In genomic region chr3:147218976-147219375, GRCh38 we compare ENCODE assay signal across 15 cellular contexts.
"Had no signal": no experiment of that assay in that cellular context is flagged by ENCODE, and none has a peak within 500 bp of the region (broad histone marks: within the 10 kb centered on the region; RNA-seq: fewer than 3 reads in every experiment).

No MANE protein-coding gene starts in this region.

- H3K36me3 Mint-ChIP-seq: activated CD8-positive, alpha-beta memory T cell treated with anti-CD3 and anti-CD28 coated beads, Interleukin-2, amount 10 ng/mL, durations not matched to agents 7 days and 5 days; activated naive CD8-positive, alpha-beta T cell treated with anti-CD3 and anti-CD28 coated beads for 36 hours; naive thymus-derived CD8-positive, alpha-beta T cell had no signal

- ATAC-seq: activated CD4-positive, CD25-positive, alpha-beta regulatory T cell treated with anti-CD3 and anti-CD28 coated beads, Interleukin-2, amount 50 U/mL, for 24 hours; activated CD8-positive, alpha-beta memory T cell treated with anti-CD3 and anti-CD28 coated beads, Interleukin-2, amount 10 ng/mL, durations not matched to agents 7 days and 5 days; esophagus mucosa; left cardiac atrium; naive thymus-derived CD8-positive, alpha-beta T cell; T-helper 17 cell had no signal

- H3K27ac Mint-ChIP-seq: activated CD8-positive, alpha-beta memory T cell treated with anti-CD3 and anti-CD28 coated beads, Interleukin-2, amount 10 ng/mL, durations not matched to agents 7 days and 5 days; activated naive CD8-positive, alpha-beta T cell treated with anti-CD3 and anti-CD28 coated beads for 36 hours; activated T-cell treated with anti-CD3 and anti-CD28 coated beads, Interleukin-2, amount 50 U/mL, for 24 hours; naive thymus-derived CD8-positive, alpha-beta T cell; T-helper 17 cell had no signal

- H3K27ac ChIP-seq: dorsolateral prefrontal cortex, tibial nerve had no signal

- H3K36me3 ChIP-seq: tibial nerve had no signal

- H3K27me3 Mint-ChIP-seq: activated CD8-positive, alpha-beta memory T cell treated with anti-CD3 and anti-CD28 coated beads, Interleukin-2, amount 10 ng/mL, durations not matched to agents 7 days and 5 days; activated naive CD8-positive, alpha-beta T cell treated with anti-CD3 and anti-CD28 coated beads for 36 hours; activated T-cell treated with anti-CD3 and anti-CD28 coated beads, Interleukin-2, amount 50 U/mL, for 24 hours; naive thymus-derived CD8-positive, alpha-beta T cell; T-helper 17 cell had no signal

- H3K9me3 ChIP-seq: tibial nerve had no signal

- H3K4me3 Mint-ChIP-seq: activated CD8-positive, alpha-beta memory T cell treated with anti-CD3 and anti-CD28 coated beads, Interleukin-2, amount 10 ng/mL, durations not matched to agents 7 days and 5 days; activated naive CD8-positive, alpha-beta T cell treated with anti-CD3 and anti-CD28 coated beads for 36 hours; activated T-cell treated with anti-CD3 and anti-CD28 coated beads, Interleukin-2, amount 50 U/mL, for 24 hours; naive thymus-derived CD8-positive, alpha-beta T cell; T-helper 17 cell had no signal

- H3K27me3 ChIP-seq: dorsolateral prefrontal cortex, tibial nerve had no signal

- H3K4me1 ChIP-seq: tibial nerve had no signal

- DNase-seq: activated CD8-positive, alpha-beta memory T cell treated with anti-CD3 and anti-CD28 coated beads, Interleukin-2, amount 10 ng/mL, durations not matched to agents 7 days and 5 days; activated gamma-delta T cell; activated naive CD8-positive, alpha-beta T cell treated with anti-CD3 and anti-CD28 coated beads for 36 hours; activated T-cell treated with anti-CD3 and anti-CD28 coated beads, Interleukin-2, amount 50 U/mL, for 24 hours; anterior cingulate cortex; dorsolateral prefrontal cortex; foreskin fibroblast; head of caudate nucleus; left cardiac atrium; naive thymus-derived CD8-positive, alpha-beta T cell; occipital lobe; T-helper 17 cell had no signal

- H3K4me1 Mint-ChIP-seq: activated CD8-positive, alpha-beta memory T cell treated with anti-CD3 and anti-CD28 coated beads, Interleukin-2, amount 10 ng/mL, durations not matched to agents 7 days and 5 days; activated naive CD8-positive, alpha-beta T cell treated with anti-CD3 and anti-CD28 coated beads for 36 hours; naive thymus-derived CD8-positive, alpha-beta T cell; T-helper 17 cell had no signal

- H3K9me3 Mint-ChIP-seq: activated naive CD8-positive, alpha-beta T cell treated with anti-CD3 and anti-CD28 coated beads for 36 hours had no signal

- H3K4me3 ChIP-seq: dorsolateral prefrontal cortex, tibial nerve had no signal
